18 cellular contexts compared by ENCODE assay signal in the genomic region with DNA sequence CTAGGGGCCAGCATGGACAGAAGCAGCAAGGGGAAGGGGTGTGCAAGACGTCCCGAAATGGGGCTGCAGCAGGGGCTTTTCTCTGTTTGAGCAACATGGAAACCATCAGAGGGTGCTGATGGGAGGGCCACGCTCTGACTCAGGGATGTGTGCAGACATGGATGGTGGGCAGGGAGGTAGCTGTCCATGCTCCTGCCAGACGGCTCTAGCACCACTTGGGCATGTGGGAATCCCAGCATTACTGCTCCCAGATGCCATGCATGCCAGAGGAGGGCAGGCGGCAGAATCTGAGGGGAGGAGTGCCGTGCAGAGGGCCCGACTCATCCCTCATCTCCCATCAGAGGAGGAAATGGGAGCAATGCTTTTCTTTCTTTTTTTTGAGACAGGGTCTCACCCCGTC. TPM values are rescaled to one million over a fixed set of nuclear protein-coding genes. Genes with fewer than 3 reads are reported as not detected.
DNase-seq lines count a peak whose midpoint lies in the region; ATAC-seq, FAIRE-seq and TF ChIP-seq lines count a peak whose summit lies in the region.
"Had no signal": no experiment of that assay in that cellular context is flagged by ENCODE, and none has a peak within 500 bp of the region (broad histone marks: within the 10 kb centered on the region; RNA-seq: fewer than 3 reads in every experiment).

No MANE protein-coding gene starts in this region.

- no peak overlapping the region for H2AFZ ChIP-seq in keratinocyte (ENCODE audit: control insufficient read depth, low read length)
- H2AFZ ChIP-seq: hepatocyte had no signal

- TF ChIP-seq CTCF in keratinocyte (optimal IDR thresholded peaks at IDR 0.05 in 1 of 3, IDR thresholded peaks at IDR 0.05 in 1 of 3, conservative IDR thresholded peaks at IDR 0.05 in 1 of 3; ENCODE audit: extremely low read depth in 1 of 3, insufficient read depth in 2 of 3, low read length in 3 of 3): no peak
- TF ChIP-seq CTCF in upper lobe of right lung (IDR thresholded peaks at IDR 0.05): no peak
- TF ChIP-seq CTCF in brain microvascular endothelial cell (IDR thresholded peaks at IDR 0.05; ENCODE audit: low read depth, low read length, missing control alignments): no peak

- H3K9me1 ChIP-seq in keratinocyte (ENCODE audit: control insufficient read depth, extremely low read depth, insufficient read depth, low read length): peaks cover 6% of the 10 kb centered on the region

- H3K4me3 ChIP-seq in SJSA1: no peak overlapping the region
- no peak overlapping the region for H3K4me3 ChIP-seq in keratinocyte (ENCODE audit: control insufficient read depth in 2 of 3, extremely low read depth in 1 of 3, insufficient read depth in 2 of 3, low read depth in 1 of 3, low read length in 3 of 3)
- no peak overlapping the region for H3K4me3 ChIP-seq in upper lobe of right lung
- H3K4me3 ChIP-seq in brain microvascular endothelial cell (ENCODE audit: low read depth, low read length): no peak overlapping the region
- H3K4me3 ChIP-seq: hepatocyte, mucosa of descending colon, upper lobe of left lung had no signal

- peak; percentile 28 for ATAC-seq in left ventricle myocardium superior
- no peak for ATAC-seq in Right ventricle myocardium superior (ENCODE audit: poor library complexity)
- ATAC-seq in upper lobe of right lung: peak; percentile 49
- no peak for ATAC-seq in HG02981 (IDR thresholded peaks at IDR 0.05; ENCODE audit: unreplicated experiment)
- ATAC-seq: activated CD8-positive, alpha-beta T cell treated with anti-CD3 and anti-CD28 coated beads for 36 hours; mucosa of descending colon had no signal

- intact Hi-C loops in left ventricle myocardium superior (cut with micrococcal nuclease) (no loop called here), Right ventricle myocardium superior (cut with DNase I) (no loop called here), upper lobe of right lung (cut with DNase I) (no loop called here)

- H3K36me3 ChIP-seq in SJSA1 (peaks cover 85% of the 10 kb centered on the region), keratinocyte (ENCODE audit: control insufficient read depth in 2 of 2, extremely low read depth in 1 of 2, insufficient read depth in 2 of 2, low read length in 2 of 2) (peaks cover 38 to 52% of the 10 kb centered on the region in 2 experiments), upper lobe of right lung (peaks cover 23% of the 10 kb centered on the region), brain microvascular endothelial cell (replicated peaks) (peaks cover 48% of the 10 kb centered on the region)

- peaks cover 5% of the 10 kb centered on the region for H3K79me2 ChIP-seq in keratinocyte (ENCODE audit: control insufficient read depth, insufficient read depth, low read length)
- H3K79me2 ChIP-seq: hepatocyte had no signal

- H3K27me3 ChIP-seq in SJSA1 (replicated peaks): no peaks in the 10 kb centered on the region
- H3K27me3 ChIP-seq in keratinocyte (ENCODE audit: control insufficient read depth, extremely low read depth, insufficient read depth, low read length): no peaks in the 10 kb centered on the region
- H3K27me3 ChIP-seq in upper lobe of right lung: no peaks in the 10 kb centered on the region
- no peaks in the 10 kb centered on the region for H3K27me3 ChIP-seq in brain microvascular endothelial cell (replicated peaks)
- H3K27me3 ChIP-seq: hepatocyte, upper lobe of left lung had no signal

- dilution Hi-C loops in keratinocyte (cut with MboI; ENCODE audit: extremely low pct_ligation_motif_present, low sequenced_read_pairs): no loop called here

- peaks cover 37% of the 10 kb centered on the region for H3K4me1 ChIP-seq in SJSA1 (replicated peaks)
- H3K4me1 ChIP-seq in keratinocyte (ENCODE audit: control insufficient read depth, extremely low read depth, insufficient read depth, low read length): peaks cover 39% of the 10 kb centered on the region
- peaks cover 25% of the 10 kb centered on the region for H3K4me1 ChIP-seq in upper lobe of right lung

- H4K20me1 ChIP-seq in keratinocyte (ENCODE audit: control insufficient read depth, extremely low read depth, insufficient read depth, low read length): peaks cover 6% of the 10 kb centered on the region

- no peak overlapping the region for H3K27ac ChIP-seq in SJSA1
- no peak overlapping the region for H3K27ac ChIP-seq in keratinocyte (ENCODE audit: control insufficient read depth, insufficient read depth, low read length)
- H3K27ac ChIP-seq in upper lobe of right lung: no peak overlapping the region
- H3K27ac ChIP-seq in brain microvascular endothelial cell: no peak overlapping the region
- H3K27ac ChIP-seq: hepatocyte had no signal

- H3K9ac ChIP-seq in keratinocyte (ENCODE audit: control insufficient read depth, extremely low read depth, insufficient read depth, low read length): no peak overlapping the region

- in situ Hi-C loops in brain microvascular endothelial cell (cut with HindIII; ENCODE audit: low pct_ligation_motif_present, low sequenced_read_pairs): no loop called here

- peak; percentile 5 for FAIRE-seq in keratinocyte (lab: Jason Lieb, UNC)
- FAIRE-seq: G401.6, H54 had no signal

- DNase-seq in left ventricle myocardium superior: no peak
- DNase-seq in Right ventricle myocardium superior: no peak
- DNase-seq in SJSA1 (ENCODE audit: low read depth in 1 of 2, low spot score in 2 of 2): peak; percentile 12 to 44
- no peak for DNase-seq in keratinocyte (ENCODE audit: low read depth, low spot score)
- DNase-seq in upper lobe of right lung: no peak
- no peak for DNase-seq in brain microvascular endothelial cell
- no peak for DNase-seq in islet precursor cell
- DNase-seq: activated CD8-positive, alpha-beta T cell treated with anti-CD3 and anti-CD28 coated beads for 36 hours; central memory CD4-positive, alpha-beta T cell; effector memory CD4-positive, alpha-beta T cell; mucosa of descending colon; NCI-H2029 treated with DMSO at 0.1 percent for 48 hours; NCI-H524 treated with DMSO at 0.1 percent for 48 hours; upper lobe of left lung had no signal

- no peak overlapping the region for H3K4me2 ChIP-seq in keratinocyte (ENCODE audit: control insufficient read depth, extremely low read depth, insufficient read depth, low read depth, low read length)
- H3K4me2 ChIP-seq: hepatocyte had no signal

- H3K9me3 ChIP-seq in SJSA1 (replicated peaks) (no peaks in the 10 kb centered on the region), keratinocyte (ENCODE audit: control insufficient read depth, low read depth, low read length) (no peaks in the 10 kb centered on the region), upper lobe of right lung (no peaks in the 10 kb centered on the region)
- H3K9me3 ChIP-seq: mucosa of descending colon, upper lobe of left lung had no signal

RNA-seq across cellular contexts. Expression of gene SLC25A51, which starts 45.6 kb away (rescaled TPM):
- total RNA-seq in left ventricle myocardium superior (23.0 TPM), Right ventricle myocardium superior (20.0 TPM), upper lobe of right lung (24.5 TPM)
- 10.0 and 18.8 TPM in 2 replicates for total RNA-seq in SJSA1 (2014; rRNA removed; shearing (Covaris generic))
- polyA plus RNA-seq in keratinocyte: 19.5 to 31.8 TPM (median 22.2 TPM) in 3 replicates
- 2.2 TPM for polyA plus RNA-seq in keratinocyte (2011; ENCODE audit: low read depth)
- 15.5 and 23.1 TPM in 2 replicates for polyA plus RNA-seq in keratinocyte (2011; cell fraction: cytosol; rRNA removed)
- 22.0 and 22.4 TPM in 2 replicates for polyA plus RNA-seq in keratinocyte (2011; cell fraction: nucleus; rRNA removed)
- polyA plus RNA-seq in keratinocyte (2012; ENCODE audit: low replicate concordance): 10.5 and 15.1 TPM in 2 replicates
- polyA minus RNA-seq in keratinocyte: 39.0 to 66.1 TPM (median 46.3 TPM) in 3 replicates
- polyA minus RNA-seq in keratinocyte (2011; cell fraction: cytosol; rRNA and poly(A)+ RNA removed): 34.7 TPM
- polyA minus RNA-seq in keratinocyte (2011; cell fraction: nucleus; rRNA and poly(A)+ RNA removed): 20.3 and 47.3 TPM in 2 replicates

Comparison
In these comparisons a context has a peak if more than half of its experiments do, and no peak if none do; other contexts are left out.
1. ATAC-seq: peak in left ventricle myocardium superior (single experiment) and upper lobe of right lung (single experiment); none in Right ventricle myocardium superior (single experiment) and HG02981 (single experiment).
2. DNase-seq: peak in SJSA1 (2 of 2); none in left ventricle myocardium superior (single experiment), Right ventricle myocardium superior (single experiment), keratinocyte (single experiment), upper lobe of right lung (single experiment), brain microvascular endothelial cell (single experiment) and islet precursor cell (single experiment).